ENCODE assay signal across 10 cellular contexts in genomic region chr18:51666717-51667320, GRCh38.
A peak's percentile ranks its signal among the peaks of the same experiment; 100 is the strongest.
DNase-seq lines count a peak whose midpoint lies in the region; ATAC-seq, FAIRE-seq and TF ChIP-seq lines count a peak whose summit lies in the region.
"Had no signal": no experiment of that assay in that cellular context is flagged by ENCODE, and none has a peak within 500 bp of the region (broad histone marks: within the 10 kb centered on the region; RNA-seq: fewer than 3 reads in every experiment).

No MANE protein-coding gene starts in this region.

- no peaks in the 10 kb centered on the region for H3K9me2 ChIP-seq in hepatocyte (replicated peaks; ENCODE audit: insufficient read depth)

- peak; percentile 1 for DNase-seq in A172 (ENCODE audit: low spot score)
- DNase-seq in NCI-H1694 (lab: John Stamatoyannopoulos, UW), result peak; percentile 61
- DNase-seq in hepatocyte (ENCODE audit: low spot score), result peak; percentile 70
- DNase-seq in HTR-8/SVneo (ENCODE audit: insufficient read length, low spot score), result no peak
- DNase-seq: effector memory CD8-positive, alpha-beta T cell had no signal

- no peak for FAIRE-seq in HTR-8/SVneo (lab: Jason Lieb, UNC)

- no peaks in the 10 kb centered on the region for H3K27me3 ChIP-seq in hepatocyte

- 67% methylated on average over 10 of the region's 10 CpGs for whole genome bisulfite sequencing in hepatocyte (ENCODE audit: low lambda C conversion rate, missing lambda C conversion rate)

- ATAC-seq in SK-N-SH treated with all-trans-retinoic acid at 6 μM for 48 hours (peak; percentile 24; the same call in 1 of the 3 replicates), GM19023 (IDR thresholded peaks at IDR 0.05; ENCODE audit: unreplicated experiment) (no peak), GM18498 (IDR thresholded peaks at IDR 0.05; ENCODE audit: unreplicated experiment) (no peak), GM21529 (IDR thresholded peaks at IDR 0.05; ENCODE audit: unreplicated experiment) (no peak)
- ATAC-seq: effector memory CD8-positive, alpha-beta T cell had no signal

- no peaks in the 10 kb centered on the region for H3K4me1 ChIP-seq in hepatocyte (ENCODE audit: insufficient read depth)

- H2AFZ ChIP-seq in hepatocyte, result no peak overlapping the region

- H3K4me3 ChIP-seq in hepatocyte, result no peak overlapping the region
- H3K4me3 ChIP-seq: thoracic aorta had no signal

- no peaks in the 10 kb centered on the region for H3K79me2 ChIP-seq in hepatocyte

- no peaks in the 10 kb centered on the region for H3K9me3 ChIP-seq in hepatocyte (ENCODE audit: low read depth)
- H3K9me3 ChIP-seq: thoracic aorta had no signal

- no peaks in the 10 kb centered on the region for H4K20me1 ChIP-seq in hepatocyte (ENCODE audit: insufficient read depth, poor library complexity, severe bottlenecking)

- H3K27ac ChIP-seq in hepatocyte, result no peak overlapping the region
- H3K27ac ChIP-seq: thoracic aorta had no signal

- H3K4me2 ChIP-seq in hepatocyte, result no peak overlapping the region

- no peak for TF ChIP-seq CTCF in hepatocyte (IDR thresholded peaks at IDR 0.05; ENCODE audit: poor library complexity)

- H3K36me3 ChIP-seq in hepatocyte (replicated peaks; ENCODE audit: insufficient read depth, low read depth), result no peaks in the 10 kb centered on the region
- H3K36me3 ChIP-seq: thoracic aorta had no signal

TF ChIP-seq in SK-N-SH treated with all-trans-retinoic acid at 6 μM for 48 hours, 23 proteins besides CTCF, POLR2A, EP300 and RAD21:
- TF ChIP-seq OSR1 (CRISPR knock-in tag; IDR thresholded peaks at IDR 0.05) (no peak), TOX (CRISPR knock-in tag; IDR thresholded peaks at IDR 0.05; ENCODE audit: borderline replicate concordance) (no peak), SNAI2 (CRISPR knock-in tag; IDR thresholded peaks at IDR 0.05) (no peak), ISL1 (CRISPR knock-in tag; IDR thresholded peaks at IDR 0.05) (no peak), ARNTL (CRISPR knock-in tag; IDR thresholded peaks at IDR 0.05; ENCODE audit: borderline replicate concordance, low read depth) (no peak), ZC3H10 (CRISPR knock-in tag; IDR thresholded peaks at IDR 0.05) (no peak), TCF4 (CRISPR knock-in tag; IDR thresholded peaks at IDR 0.05; ENCODE audit: borderline replicate concordance) (peak; percentile 16; the same call in 1 of the 2 replicates), RARB (CRISPR knock-in tag; IDR thresholded peaks at IDR 0.05) (no peak), ZFP3 (CRISPR knock-in tag; IDR thresholded peaks at IDR 0.05) (no peak), ZNF8 (CRISPR knock-in tag; IDR thresholded peaks at IDR 0.05) (no peak), ZNF70 (CRISPR knock-in tag; IDR thresholded peaks at IDR 0.05) (peak; percentile 69; the same call in 1 of the 2 replicates), GLIS3 (CRISPR knock-in tag; IDR thresholded peaks at IDR 0.05) (no peak), PPARA (CRISPR knock-in tag; IDR thresholded peaks at IDR 0.05; ENCODE audit: borderline replicate concordance) (no peak), ESRRG (CRISPR knock-in tag; IDR thresholded peaks at IDR 0.05) (no peak), CSDC2 (CRISPR knock-in tag; IDR thresholded peaks at IDR 0.05) (no peak), ZNF565 (CRISPR knock-in tag; conservative IDR thresholded peaks at IDR 0.05; ENCODE audit: low read depth) (no peak), ZFP30 (CRISPR knock-in tag; IDR thresholded peaks at IDR 0.05) (no peak)
- TF ChIP-seq, protein P1, sequence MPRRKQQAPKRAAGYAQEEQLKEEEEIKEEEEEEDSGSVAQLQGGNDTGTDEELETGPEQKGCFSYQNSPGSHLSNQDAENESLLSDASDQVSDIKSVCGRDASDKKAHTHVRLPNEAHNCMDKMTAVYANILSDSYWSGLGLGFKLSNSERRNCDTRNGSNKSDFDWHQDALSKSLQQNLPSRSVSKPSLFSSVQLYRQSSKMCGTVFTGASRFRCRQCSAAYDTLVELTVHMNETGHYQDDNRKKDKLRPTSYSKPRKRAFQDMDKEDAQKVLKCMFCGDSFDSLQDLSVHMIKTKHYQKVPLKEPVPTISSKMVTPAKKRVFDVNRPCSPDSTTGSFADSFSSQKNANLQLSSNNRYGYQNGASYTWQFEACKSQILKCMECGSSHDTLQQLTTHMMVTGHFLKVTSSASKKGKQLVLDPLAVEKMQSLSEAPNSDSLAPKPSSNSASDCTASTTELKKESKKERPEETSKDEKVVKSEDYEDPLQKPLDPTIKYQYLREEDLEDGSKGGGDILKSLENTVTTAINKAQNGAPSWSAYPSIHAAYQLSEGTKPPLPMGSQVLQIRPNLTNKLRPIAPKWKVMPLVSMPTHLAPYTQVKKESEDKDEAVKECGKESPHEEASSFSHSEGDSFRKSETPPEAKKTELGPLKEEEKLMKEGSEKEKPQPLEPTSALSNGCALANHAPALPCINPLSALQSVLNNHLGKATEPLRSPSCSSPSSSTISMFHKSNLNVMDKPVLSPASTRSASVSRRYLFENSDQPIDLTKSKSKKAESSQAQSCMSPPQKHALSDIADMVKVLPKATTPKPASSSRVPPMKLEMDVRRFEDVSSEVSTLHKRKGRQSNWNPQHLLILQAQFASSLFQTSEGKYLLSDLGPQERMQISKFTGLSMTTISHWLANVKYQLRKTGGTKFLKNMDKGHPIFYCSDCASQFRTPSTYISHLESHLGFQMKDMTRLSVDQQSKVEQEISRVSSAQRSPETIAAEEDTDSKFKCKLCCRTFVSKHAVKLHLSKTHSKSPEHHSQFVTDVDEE (CRISPR knock-in tag; IDR thresholded peaks at IDR 0.05), result no peak
